8 cellular contexts compared by ENCODE assay signal in genomic region chr22:23913661-23914353, GRCh38. TPM values are rescaled to one million over a fixed set of nuclear protein-coding genes. Genes with fewer than 3 reads are reported as not detected.
DNase-seq lines count a peak whose midpoint lies in the region; ATAC-seq, FAIRE-seq and TF ChIP-seq lines count a peak whose summit lies in the region.

No MANE protein-coding gene starts in this region.

- TF ChIP-seq EP300 in tibial nerve (IDR thresholded peaks at IDR 0.05) = peak; percentile 92 to 96

- intact Hi-C loops in cardiac septum (cut with DNase I) = loop anchor here (5.0 kb wide), 1 partner anchor 52 kb away; no protein-coding TSS in a partner anchor

- peak overlapping the region; percentile 59 for H2AFZ ChIP-seq in parathyroid adenoma

- H3K4me1 ChIP-seq in parathyroid adenoma = peaks cover 6% of the 10 kb centered on the region
- peaks cover 0 to 21% (median 4%) of the 10 kb centered on the region in 4 donors for H3K4me1 ChIP-seq in tibial nerve

- H3K27me3 ChIP-seq in parathyroid adenoma (ENCODE audit: control insufficient read depth, insufficient read depth, low read length) (no peaks in the 10 kb centered on the region), tibial nerve (no peaks in the 10 kb centered on the region)

- peak; percentile 96 for DNase-seq in GM12891 (ENCODE audit: insufficient read length, low spot score)
- DNase-seq in NCI-H1417 treated with DMSO at 0.1 percent for 48 hours (lab: John Stamatoyannopoulos, UW) = peak; percentile 74
- peak; percentile 96 to 97 for DNase-seq in SW 1271 (lab: John Stamatoyannopoulos, UW)
- peak; percentile 100 for DNase-seq in cardiac septum (ENCODE audit: low spot score)
- DNase-seq in tibial nerve (ENCODE audit: low spot score in 2 of 2) = peak; percentile 99

- H3K27ac ChIP-seq in adipose tissue (ENCODE audit: low read depth, low read length) (peak overlapping the region; percentile 51), parathyroid adenoma (peak overlapping the region; percentile 78), tibial nerve (peak overlapping the region; percentile 61 to 90 (median 86))

- H3K36me3 ChIP-seq in parathyroid adenoma (ENCODE audit: control insufficient read depth, insufficient read depth, low read length) (no peaks in the 10 kb centered on the region), tibial nerve (no peaks in the 10 kb centered on the region)

- TF ChIP-seq POLR2A in GM12891 (IDR thresholded peaks at IDR 0.05; ENCODE audit: low read depth, low read length) (peak; percentile 85), tibial nerve (IDR thresholded peaks at IDR 0.05) (peak; percentile 40 to 74)

- H3K79me2 ChIP-seq in parathyroid adenoma = no peaks in the 10 kb centered on the region

- H3K9me3 ChIP-seq in parathyroid adenoma (ENCODE audit: control insufficient read depth, low read length) (no peaks in the 10 kb centered on the region), tibial nerve (no peaks in the 10 kb centered on the region)

- ATAC-seq in HG02798 (IDR thresholded peaks at IDR 0.05; ENCODE audit: poor library complexity, unreplicated experiment) = peak; percentile 98

- peak overlapping the region; percentile 85 for H3K4me2 ChIP-seq in parathyroid adenoma (ENCODE audit: low read length)

- TF ChIP-seq CTCF in parathyroid adenoma (IDR thresholded peaks at IDR 0.05) (no peak), tibial nerve (IDR thresholded peaks at IDR 0.05) (peak in 1 of 5 experiments; percentile 31)

- peak; percentile 99 for FAIRE-seq in GM12891 (lab: Jason Lieb, UNC)

- no peak overlapping the region for H3K9ac ChIP-seq in parathyroid adenoma

- H3K4me3 ChIP-seq in parathyroid adenoma (ENCODE audit: low read depth, low read length) (peak overlapping the region; percentile 74), tibial nerve (peak overlapping the region; percentile 47 to 68 (median 56))

- 0 to 1% (median 0%) methylated on average over 44 of the region's 44 CpGs for WGBS in adipose tissue, 3 donors
- WGBS in tibial nerve, 2 donors = 0 to 1% methylated on average over 38 to 44 of the region's 44 CpGs

TF ChIP-seq in GM12891, 5 proteins besides CTCF, POLR2A, EP300 and RAD21:
- TF ChIP-seq PAX5 (IDR thresholded peaks at IDR 0.05; ENCODE audit: insufficient read depth, low read length, severe bottlenecking) = no peak
- peak; percentile 57; the same call in 1 of the 2 replicates for TF ChIP-seq SPI1 (IDR thresholded peaks at IDR 0.05; ENCODE audit: low read depth, low read length)
- TF ChIP-seq TAF1 (IDR thresholded peaks at IDR 0.05; ENCODE audit: low read depth, low read length) = peak; percentile 86
- peak; percentile 92 for TF ChIP-seq POLR2AphosphoS5 (IDR thresholded peaks at IDR 0.05; ENCODE audit: low read depth, low read length)
- peak; percentile 26 for TF ChIP-seq POU2F2 (IDR thresholded peaks at IDR 0.05; ENCODE audit: low read depth, low read length)
TF ChIP-seq in GM12891: peak in this region for 4.

RNA-seq across cellular contexts. Expression of gene MIF, which starts 19.6 kb away (rescaled TPM):
- 1,503 TPM for polyA plus RNA-seq in GM12891 (2012; ENCODE audit: low read depth, missing spikeins)
- 100 to 1,000 TPM; 327 to 436 (median 380) TPM for polyA plus RNA-seq in adipose tissue
- 317 TPM for total RNA-seq in cardiac septum
- total RNA-seq in tibial nerve = 100 to 1,000 TPM; 160 to 481 (median 281) TPM

RNA-seq across cellular contexts. Expression of gene GSTT2B, which starts 47.2 kb away (rescaled TPM):
- polyA plus RNA-seq in GM12891 (2012; ENCODE audit: low read depth, missing spikeins) = not detected
- 10 to 100 TPM in 2 of 3 donors, 1 to 10 TPM in 1; 6.2 to 12.9 (median 10.0) TPM for polyA plus RNA-seq in adipose tissue
- 21.1 TPM for total RNA-seq in cardiac septum
- 10 to 100 TPM in 2 of 4 donors, 1 to 10 TPM in 1, under 1 TPM in 1; 0.66 to 17.8 (median 8.7) TPM for total RNA-seq in tibial nerve

RNA-seq across cellular contexts. Expression of gene DDTL, which starts 52.9 kb away (rescaled TPM):
- polyA plus RNA-seq in GM12891 (2012; ENCODE audit: low read depth, missing spikeins) = 2.6 TPM
- 10 to 100 TPM in 1 of 3 donors, 1 to 10 TPM in 2; 1.8 to 10.6 (median 3.1) TPM for polyA plus RNA-seq in adipose tissue
- 3.5 TPM for total RNA-seq in cardiac septum
- total RNA-seq in tibial nerve = 1 to 10 TPM in 3 of 4 donors, not detected in 1; 2.4 to 4.6 (median 3.3) TPM

RNA-seq across cellular contexts. Expression of gene SLC2A11, which starts 56.1 kb away (rescaled TPM):
- 9.1 TPM for polyA plus RNA-seq in GM12891 (2012; ENCODE audit: low read depth, missing spikeins)
- polyA plus RNA-seq in adipose tissue = 10 to 100 TPM in 2 of 3 donors, 1 to 10 TPM in 1; 6.2 to 12.3 (median 10.3) TPM
- total RNA-seq in cardiac septum (19.7 TPM), tibial nerve (10 to 100 TPM in 3 of 4 donors, 1 to 10 TPM in 1; 6.9 to 28.9 (median 13.4) TPM)

Comparison
In these comparisons a context has a peak if more than half of its experiments do, and no peak if none do; other contexts are left out.
1. Peak in every context shown above with its lines: DNase-seq, ATAC-seq, H3K4me3 ChIP-seq and H3K27ac ChIP-seq.